Comparison of ENCODE assay signal across 1 cellular context in genomic region chr12:50924439-50925341, GRCh38.
TF ChIP-seq lines count a peak whose summit lies in the region.

No MANE protein-coding gene starts in this region.

TF ChIP-seq in HEK293, 187 proteins besides CTCF, POLR2A, EP300 and RAD21 (continued from another document):
- peak; percentile 89 for TF ChIP-seq PRDM10 (tag by site-specific recombination; IDR thresholded peaks at IDR 0.05)
- TF ChIP-seq SCRT1 (tag by site-specific recombination; IDR thresholded peaks at IDR 0.05; ENCODE audit: borderline replicate concordance), result peak; percentile 84; the same call in 1 of the 2 replicates
- 0 out of 2 replicates have a peak, but pooled peaks have one; percentile 35 for TF ChIP-seq ZSCAN30 (tag by site-specific recombination; IDR thresholded peaks at IDR 0.05)
- TF ChIP-seq EGR2 (tag by site-specific recombination; IDR thresholded peaks at IDR 0.05; ENCODE audit: low read depth), result 0 out of 2 replicates have a peak, but pooled peaks have one; percentile 23
- no peak for TF ChIP-seq ZNF175 (tag by site-specific recombination; IDR thresholded peaks at IDR 0.05)
- TF ChIP-seq SP3 (tag by site-specific recombination; IDR thresholded peaks at IDR 0.05), result peak; percentile 42; the same call in 1 of the 2 replicates
- TF ChIP-seq PRDM1 (tag by site-specific recombination; IDR thresholded peaks at IDR 0.05), result peak; percentile 69; the same call in 1 of the 2 replicates
- TF ChIP-seq ZNF449 (tag by site-specific recombination; IDR thresholded peaks at IDR 0.05), result peak; percentile 43; the same call in 1 of the 2 replicates
- TF ChIP-seq ZFP69B (tag by site-specific recombination; IDR thresholded peaks at IDR 0.05), result peak; percentile 93
- no peak for TF ChIP-seq ZFP41 (tag by site-specific recombination; IDR thresholded peaks at IDR 0.05; ENCODE audit: borderline replicate concordance)
- peak; percentile 70; the same call in 1 of the 2 replicates for TF ChIP-seq TRIM28 (IDR thresholded peaks at IDR 0.05; ENCODE audit: borderline replicate concordance, low read length)
- no peak for TF ChIP-seq OVOL3 (tag by site-specific recombination; IDR thresholded peaks at IDR 0.05)
- no peak for TF ChIP-seq ZNF433 (tag by site-specific recombination; IDR thresholded peaks at IDR 0.05; ENCODE audit: low read depth)
- TF ChIP-seq ZNF549 (tag by site-specific recombination; IDR thresholded peaks at IDR 0.05), result 0 out of 2 replicates have a peak, but pooled peaks have one; percentile 46
- TF ChIP-seq AEBP2 (tag by site-specific recombination; IDR thresholded peaks at IDR 0.05; ENCODE audit: borderline replicate concordance), result no peak
- no peak for TF ChIP-seq ZNF391 (tag by site-specific recombination; IDR thresholded peaks at IDR 0.05; ENCODE audit: borderline replicate concordance, low read depth)
- TF ChIP-seq ZNF341 (tag by site-specific recombination; IDR thresholded peaks at IDR 0.05; ENCODE audit: low read depth), result peak; percentile 72
